8 cellular contexts compared by ENCODE assay signal in the genomic region with DNA sequence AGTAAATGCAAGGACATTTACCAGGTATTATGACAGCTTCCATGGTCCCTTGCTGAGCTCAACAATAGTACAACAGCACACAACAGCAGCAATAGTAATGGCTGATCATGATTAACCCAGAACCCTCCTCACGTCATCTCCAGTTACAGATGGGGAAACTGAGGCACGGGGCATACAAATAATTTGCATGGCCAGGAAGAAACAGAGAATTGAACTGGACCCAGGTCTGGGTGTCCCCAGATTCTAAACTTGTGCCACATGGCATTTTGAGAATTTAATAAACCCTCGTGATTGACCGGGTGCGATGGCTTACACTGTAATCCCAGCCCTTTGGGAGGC. TPM values are rescaled to one million over a fixed set of nuclear protein-coding genes. Genes with fewer than 3 reads are reported as not detected.
DNase-seq lines count a peak whose midpoint lies in the region; ATAC-seq and TF ChIP-seq lines count a peak whose summit lies in the region.

No MANE protein-coding gene starts in this region.

- intact Hi-C loops in activated CD4-positive, alpha-beta T cell treated with anti-CD3 and anti-CD28 coated beads for 36 hours (cut with DNase I, micrococcal nuclease), result no loop called here
- intact Hi-C loops in stomach (cut with DNase I; ENCODE audit: low total_unique reads), result no loop called here

- POLR2A ChIA-PET in activated CD4-positive, alpha-beta T cell treated with anti-CD3 and anti-CD28 coated beads for 36 hours (lab: Charles Lee), result no interaction called here

- no peaks in the 10 kb centered on the region for H3K9me3 Mint-ChIP-seq in activated CD4-positive, alpha-beta T cell treated with anti-CD3 and anti-CD28 coated beads for 36 hours (ENCODE audit: low read depth)
- H3K9me3 Mint-ChIP-seq in activated T-helper 17 cell treated with anti-CD3 and anti-CD28 coated beads, Interleukin-2, amount 50 U/mL, for 72 hours, result no peaks in the 10 kb centered on the region

- H3K27ac ChIP-seq in iPS-18a (ENCODE audit: low read length), result no peak overlapping the region
- H3K27ac ChIP-seq in stomach, result peak overlapping the region in 4 of 5 donors; percentile 22 to 65 (median 38)

- no peak for ATAC-seq in activated CD4-positive, alpha-beta T cell treated with anti-CD3 and anti-CD28 coated beads for 36 hours
- ATAC-seq in activated T-helper 17 cell treated with anti-CD3 and anti-CD28 coated beads, Interleukin-2, amount 50 U/mL, for 72 hours (replicated peaks), result no peak
- ATAC-seq in HG03045 (IDR thresholded peaks at IDR 0.05; ENCODE audit: unreplicated experiment), result no peak
- no peak for ATAC-seq in HG02798 (IDR thresholded peaks at IDR 0.05; ENCODE audit: poor library complexity, unreplicated experiment)

- CTCF ChIA-PET in activated CD4-positive, alpha-beta T cell treated with anti-CD3 and anti-CD28 coated beads for 36 hours (lab: Charles Lee), result no interaction called here

- no peak overlapping the region for H3K9ac ChIP-seq in iPS-18a (ENCODE audit: low read length)

- TF ChIP-seq CTCF in stomach (IDR thresholded peaks at IDR 0.05), result no peak

- H3K27me3 ChIP-seq in iPS-18a (ENCODE audit: control insufficient read depth, insufficient read depth, low read length) (peaks cover 17% of the 10 kb centered on the region), stomach (peaks cover 0 to 24% (median 1%) of the 10 kb centered on the region in 3 donors)

- peak overlapping the region; percentile 65 for H3K4me3 Mint-ChIP-seq in activated CD4-positive, alpha-beta T cell treated with anti-CD3 and anti-CD28 coated beads for 36 hours
- H3K4me3 Mint-ChIP-seq in activated T-helper 17 cell treated with anti-CD3 and anti-CD28 coated beads, Interleukin-2, amount 50 U/mL, for 72 hours, result peak overlapping the region; percentile 70

- WGBS in stomach, 5 donors, result 64 to 76% (median 70%) methylated on average over 5 of the region's 5 CpGs

- H3K4me1 ChIP-seq in iPS-18a (ENCODE audit: control insufficient read depth, low read depth, low read length) (peaks cover 8% of the 10 kb centered on the region), stomach (peaks cover 10 to 29% (median 22%) of the 10 kb centered on the region in 4 donors)

- H3K36me3 Mint-ChIP-seq in activated CD4-positive, alpha-beta T cell treated with anti-CD3 and anti-CD28 coated beads for 36 hours (ENCODE audit: low read depth), result no peaks in the 10 kb centered on the region
- peaks cover 59% of the 10 kb centered on the region for H3K36me3 Mint-ChIP-seq in activated T-helper 17 cell treated with anti-CD3 and anti-CD28 coated beads, Interleukin-2, amount 50 U/mL, for 72 hours (ENCODE audit: low read depth)

- no peak for TF ChIP-seq EP300 in stomach (IDR thresholded peaks at IDR 0.05)

- H3K4me3 ChIP-seq in iPS-18a (ENCODE audit: low read length) (peak overlapping the region; percentile 43), stomach (peak overlapping the region; percentile 31 to 46 (median 36))

- H3K4me1 Mint-ChIP-seq in activated CD4-positive, alpha-beta T cell treated with anti-CD3 and anti-CD28 coated beads for 36 hours, result peaks cover 20% of the 10 kb centered on the region
- H3K4me1 Mint-ChIP-seq in activated T-helper 17 cell treated with anti-CD3 and anti-CD28 coated beads, Interleukin-2, amount 50 U/mL, for 72 hours, result peaks cover 14% of the 10 kb centered on the region

- peak overlapping the region; percentile 8 for H3K27ac Mint-ChIP-seq in activated CD4-positive, alpha-beta T cell treated with anti-CD3 and anti-CD28 coated beads for 36 hours
- H3K27ac Mint-ChIP-seq in activated T-helper 17 cell treated with anti-CD3 and anti-CD28 coated beads, Interleukin-2, amount 50 U/mL, for 72 hours, result peak overlapping the region; percentile 48

- no peak for TF ChIP-seq POLR2A in stomach (IDR thresholded peaks at IDR 0.05)

- no peaks in the 10 kb centered on the region for H3K9me3 ChIP-seq in iPS-18a (ENCODE audit: control insufficient read depth, low read depth, low read length)
- H3K9me3 ChIP-seq in stomach, result no peaks in the 10 kb centered on the region

- H3K36me3 ChIP-seq in iPS-18a (ENCODE audit: control insufficient read depth, low read depth, low read length), result no peaks in the 10 kb centered on the region
- no peaks in the 10 kb centered on the region for H3K36me3 ChIP-seq in stomach

- no peaks in the 10 kb centered on the region for H3K27me3 Mint-ChIP-seq in activated CD4-positive, alpha-beta T cell treated with anti-CD3 and anti-CD28 coated beads for 36 hours
- no peaks in the 10 kb centered on the region for H3K27me3 Mint-ChIP-seq in activated T-helper 17 cell treated with anti-CD3 and anti-CD28 coated beads, Interleukin-2, amount 50 U/mL, for 72 hours

- DNase-seq in activated CD4-positive, alpha-beta T cell treated with anti-CD3 and anti-CD28 coated beads for 36 hours, result no peak
- no peak for DNase-seq in activated CD4-positive, alpha-beta T cell treated with anti-CD3 and anti-CD28 coated beads for 48 hours
- no peak for DNase-seq in stomach
- DNase-seq in DMS53 (lab: John Stamatoyannopoulos, UW), result no peak

RNA-seq across cellular contexts. Expression of a gene that starts 7.2 kb away (rescaled TPM):
- 10 to 100 TPM; 17.4 to 20.1 TPM for total RNA-seq in activated CD4-positive, alpha-beta T cell treated with anti-CD3 and anti-CD28 coated beads for 36 hours
- 10 to 100 TPM; 23.5 to 46.6 TPM for total RNA-seq in activated T-helper 17 cell treated with anti-CD3 and anti-CD28 coated beads, Interleukin-2, amount 50 U/mL, for 72 hours
- 10 to 100 TPM in 3 of 5 donors, 1 to 10 TPM in 2; 1.7 to 29.0 (median 10.7) TPM for total RNA-seq in stomach
- polyA plus RNA-seq in stomach, result 1 to 10 TPM; 1.8 to 4.0 (median 1.9) TPM

RNA-seq across cellular contexts. Expression of a gene that starts 18.0 kb away (rescaled TPM):
- 10 to 100 TPM; 17.2 to 20.0 TPM for total RNA-seq in activated CD4-positive, alpha-beta T cell treated with anti-CD3 and anti-CD28 coated beads for 36 hours
- 10 to 100 TPM; 28.6 to 54.5 TPM for total RNA-seq in activated T-helper 17 cell treated with anti-CD3 and anti-CD28 coated beads, Interleukin-2, amount 50 U/mL, for 72 hours
- total RNA-seq in stomach, result 1 to 10 TPM in 1 of 5 donors, under 1 TPM in 1, not detected in 3; 0.18 to 9.3 TPM
- polyA plus RNA-seq in stomach, result under 1 TPM in 2 of 3 donors, not detected in 1; 0.68 to 0.87 TPM

RNA-seq across cellular contexts. Expression of a gene that starts 48.2 kb away (rescaled TPM):
- 10 to 100 TPM; 18.9 to 20.2 TPM for total RNA-seq in activated CD4-positive, alpha-beta T cell treated with anti-CD3 and anti-CD28 coated beads for 36 hours
- total RNA-seq in activated T-helper 17 cell treated with anti-CD3 and anti-CD28 coated beads, Interleukin-2, amount 50 U/mL, for 72 hours, result 10 to 100 TPM; 13.0 to 21.8 TPM
- total RNA-seq in stomach, result 100 to 1,000 TPM in 1 of 5 donors, 10 to 100 TPM in 3, 1 to 10 TPM in 1; 6.6 to 490 (median 22.2) TPM
- polyA plus RNA-seq in stomach, result 1 to 10 TPM; 2.0 to 5.5 (median 2.6) TPM
